In the genomic region with DNA sequence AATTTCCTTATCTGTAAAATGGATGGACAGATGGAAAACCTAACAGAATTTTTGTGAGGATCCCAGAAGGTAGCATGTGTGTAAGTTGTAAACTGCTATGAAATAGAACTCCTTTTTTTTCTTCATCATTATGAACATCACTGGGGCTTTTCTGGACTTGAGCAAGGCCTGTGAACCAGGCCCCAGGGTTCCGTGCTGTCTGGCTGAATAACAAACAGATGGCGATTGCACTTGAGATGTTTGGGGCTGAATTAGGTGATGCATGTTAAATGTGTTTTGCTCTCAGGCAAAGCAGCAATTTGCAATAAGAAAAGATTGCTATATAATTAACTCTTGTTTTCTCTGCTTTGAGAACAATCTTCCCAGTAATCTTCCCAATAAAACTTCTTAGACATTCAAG, we compare ENCODE assay signal across 22 cellular contexts.
DNase-seq lines count a peak whose midpoint lies in the region; ATAC-seq, FAIRE-seq and TF ChIP-seq lines count a peak whose summit lies in the region.
"Had no signal": no experiment of that assay in that cellular context is flagged by ENCODE, and none has a peak within 500 bp of the region (broad histone marks: within the 10 kb centered on the region; RNA-seq: fewer than 3 reads in every experiment).

No MANE protein-coding gene starts in this region.

- H3K4me3 Mint-ChIP-seq in astrocyte (ENCODE audit: unreplicated experiment): peak overlapping the region; percentile 60
- no peak overlapping the region for H3K4me3 Mint-ChIP-seq in H9
- H3K4me3 Mint-ChIP-seq: CD14-positive monocyte; CD4-positive, alpha-beta memory T cell; IgD-negative memory B cell had no signal

- no peak overlapping the region for H4K5ac ChIP-seq in H9 (ENCODE audit: insufficient read length, low read depth, low read length)

- H3K4me2 ChIP-seq in astrocyte (ENCODE audit: low read length): no peak overlapping the region
- no peak overlapping the region for H3K4me2 ChIP-seq in H9 (ENCODE audit: insufficient read depth, insufficient read length, low read length)
- H3K4me2 ChIP-seq: BLaER1 had no signal

- H3K4me3 ChIP-seq in astrocyte (ENCODE audit: insufficient read depth, low read depth, low read length): no peak overlapping the region
- H3K4me3 ChIP-seq: BLaER1 had no signal

- H2BK12ac ChIP-seq in H9 (ENCODE audit: insufficient read length, low read depth, low read length): no peak overlapping the region

- no peak overlapping the region for H3K18ac ChIP-seq in H9 (ENCODE audit: insufficient read length, low read depth, low read length)

- no peak for ATAC-seq in GM19395 (IDR thresholded peaks at IDR 0.05; ENCODE audit: unreplicated experiment)
- ATAC-seq: HepG2 had no signal

- H4K20me1 ChIP-seq in astrocyte (ENCODE audit: insufficient read depth, low read length) (no peaks in the 10 kb centered on the region), H9 (ENCODE audit: control insufficient read depth, insufficient read depth, insufficient read length) (no peaks in the 10 kb centered on the region)
- H4K20me1 ChIP-seq: BLaER1 had no signal

- no peak overlapping the region for H3K56ac ChIP-seq in H9 (ENCODE audit: insufficient read length, low read depth, low read length)

- peak; percentile 86 for DNase-seq in G401 (ENCODE audit: low spot score)
- DNase-seq in astrocyte (ENCODE audit: low read depth): no peak
- no peak for DNase-seq in effector CD4-positive, alpha-beta T cell
- DNase-seq in H9: no peak
- DNase-seq: ACHN; CD4-positive, alpha-beta memory T cell; DMS53; DND-41; EL; GOT3; H7; KBM-7 had no signal

- H3K36me3 ChIP-seq in astrocyte (ENCODE audit: insufficient read depth, low read length): no peaks in the 10 kb centered on the region
- H3K36me3 ChIP-seq: BLaER1 had no signal

- H2BK5ac ChIP-seq in H9 (ENCODE audit: insufficient read length, low read length): no peak overlapping the region

- no peak overlapping the region for H2AK5ac ChIP-seq in H9 (ENCODE audit: insufficient read length, low read length)

- H3K9ac ChIP-seq in astrocyte (ENCODE audit: low read length) (no peak overlapping the region), H9 (ENCODE audit: extremely low read depth, insufficient read length, low read length) (no peak overlapping the region)
- H3K9ac ChIP-seq: BLaER1 had no signal

- no peak overlapping the region for H3K27ac ChIP-seq in astrocyte (ENCODE audit: low read depth, low read length)
- no peak overlapping the region for H3K27ac ChIP-seq in H9 (ENCODE audit: insufficient read length, low read depth, low read length)
- H3K27ac ChIP-seq: BLaER1 had no signal

- no peaks in the 10 kb centered on the region for H3K9me3 Mint-ChIP-seq in astrocyte (ENCODE audit: unreplicated experiment)
- no peaks in the 10 kb centered on the region for H3K9me3 Mint-ChIP-seq in H9
- H3K9me3 Mint-ChIP-seq: CD4-positive, alpha-beta memory T cell; IgD-negative memory B cell had no signal

- H3K23ac ChIP-seq in H9 (ENCODE audit: insufficient read length, low read depth, low read length): no peak overlapping the region

- no peaks in the 10 kb centered on the region for H3K79me2 ChIP-seq in astrocyte (ENCODE audit: insufficient read depth, low read length)
- H3K79me2 ChIP-seq in H9 (ENCODE audit: insufficient read depth, low read length): no peaks in the 10 kb centered on the region

- no peak overlapping the region for H3K14ac ChIP-seq in H9 (ENCODE audit: insufficient read depth, low read length)

- in situ Hi-C loops in G401 (cut with HindIII; ENCODE audit: low sequenced_read_pairs): no loop called here

- FAIRE-seq in astrocyte (lab: Jason Lieb, UNC) (no peak), islet of Langerhans (lab: Jason Lieb, UNC) (peak; percentile 9)
- FAIRE-seq: A204.1, G401.6, GM12892, GM18507, HepG2 had no signal

- no peak overlapping the region for H3T11ph ChIP-seq in H9 (ENCODE audit: low read length)

- H2AFZ ChIP-seq in astrocyte (ENCODE audit: low read depth, low read length): no peak overlapping the region
- no peak overlapping the region for H2AFZ ChIP-seq in H9 (ENCODE audit: low read length)

- H4K8ac ChIP-seq in H9 (replicated peaks; ENCODE audit: insufficient read length, low read depth, low read length): no peak overlapping the region

- H3K9me3 ChIP-seq in astrocyte (ENCODE audit: insufficient read depth, low read depth, low read length): no peaks in the 10 kb centered on the region
- no peaks in the 10 kb centered on the region for H3K9me3 ChIP-seq in H9 (ENCODE audit: control insufficient read depth, low read depth, low read length)
- H3K9me3 ChIP-seq: BLaER1 had no signal

- H3K4me1 ChIP-seq in astrocyte (ENCODE audit: insufficient read depth, low read length) (no peaks in the 10 kb centered on the region), H9 (ENCODE audit: insufficient read depth, low read length) (no peaks in the 10 kb centered on the region)

- H3K27me3 ChIP-seq in astrocyte (ENCODE audit: insufficient read depth, low read length): no peaks in the 10 kb centered on the region
- no peaks in the 10 kb centered on the region for H3K27me3 ChIP-seq in H9 (ENCODE audit: insufficient read depth, low read length)
- H3K27me3 ChIP-seq: BLaER1 had no signal

- H3K27ac Mint-ChIP-seq in astrocyte (ENCODE audit: unreplicated experiment) (no peak overlapping the region), H9 (no peak overlapping the region)
- H3K27ac Mint-ChIP-seq: CD14-positive monocyte; CD4-positive, alpha-beta memory T cell; IgD-negative memory B cell had no signal

- no CpG with 5 or more reads among the region's 2 CpGs for WGBS in H9 (ENCODE audit: extremely low coverage, insufficient read length, low lambda C conversion rate)

- no peak overlapping the region for H2BK20ac ChIP-seq in H9 (ENCODE audit: low read depth, low read length, poor library complexity, severe bottlenecking)

- no peaks in the 10 kb centered on the region for H3K79me1 ChIP-seq in H9 (ENCODE audit: insufficient read depth, low read depth, low read length, poor library complexity, severe bottlenecking)

- no peak overlapping the region for H4K91ac ChIP-seq in H9 (ENCODE audit: insufficient read length, low read depth, low read length)

- no peak for TF ChIP-seq CTCF in astrocyte (IDR thresholded peaks at IDR 0.05; ENCODE audit: insufficient read depth, low read depth, low read length)
- no peak for TF ChIP-seq CTCF in H9 (conservative IDR thresholded peaks at IDR 0.05)

- peaks cover 6% of the 10 kb centered on the region for H3K4me1 Mint-ChIP-seq in astrocyte (ENCODE audit: low read depth, unreplicated experiment)
- H3K4me1 Mint-ChIP-seq in H9: peaks cover 4 to 6% of the 10 kb centered on the region in 2 experiments
- H3K4me1 Mint-ChIP-seq: CD4-positive, alpha-beta memory T cell; IgD-negative memory B cell had no signal

- H2BK15ac ChIP-seq in H9 (ENCODE audit: low read depth, low read length): no peak overlapping the region

- H3K36me3 Mint-ChIP-seq in astrocyte (ENCODE audit: low read depth, unreplicated experiment) (no peaks in the 10 kb centered on the region), H9 (ENCODE audit: insufficient read depth in 1 of 3, low read depth in 3 of 3) (no peaks in the 10 kb centered on the region)
- H3K36me3 Mint-ChIP-seq: CD14-positive monocyte; CD4-positive, alpha-beta memory T cell had no signal

- H2BK120ac ChIP-seq in H9 (ENCODE audit: low read depth, low read length, poor library complexity, severe bottlenecking): no peak overlapping the region

- H3K23me2 ChIP-seq in H9 (ENCODE audit: insufficient read length, low read depth, low read length, poor library complexity, severe bottlenecking): no peaks in the 10 kb centered on the region

- no peak overlapping the region for H3K4ac ChIP-seq in H9 (ENCODE audit: low read depth, low read length)

- H3K27me3 Mint-ChIP-seq in astrocyte (ENCODE audit: low read depth, unreplicated experiment) (peaks cover 15% of the 10 kb centered on the region), H9 (ENCODE audit: low read depth) (peaks cover 3% of the 10 kb centered on the region; the same call in 1 of the 2 replicates)
